8 cellular contexts compared by ENCODE assay signal in the genomic region with DNA sequence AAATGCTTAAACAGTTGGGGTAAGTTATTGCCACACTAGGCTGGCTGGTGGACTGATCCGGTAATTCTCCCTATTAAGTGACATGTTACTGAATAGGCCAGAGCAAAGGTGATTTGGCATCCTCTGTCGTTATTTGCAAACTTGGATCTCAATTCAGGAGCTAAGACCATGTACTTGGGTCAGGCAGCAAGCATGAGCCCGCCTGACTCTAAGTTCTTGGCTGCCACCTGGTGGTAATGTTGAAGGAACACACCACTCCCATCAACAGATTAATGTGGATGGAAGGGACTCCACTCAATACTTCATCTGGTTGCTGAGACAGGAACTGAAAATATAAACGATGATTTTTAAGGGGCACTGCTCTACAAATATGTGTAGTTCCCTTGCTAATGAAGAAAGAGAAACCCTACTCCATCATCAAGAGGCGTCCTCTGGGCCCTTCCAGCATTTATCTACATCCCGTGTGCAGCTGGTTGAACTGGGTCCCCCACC.
DNase-seq lines count a peak whose midpoint lies in the region; ATAC-seq, FAIRE-seq and TF ChIP-seq lines count a peak whose summit lies in the region.

No MANE protein-coding gene starts in this region.

- peak; percentile 99 for FAIRE-seq in HepG2 (lab: Jason Lieb, UNC)

- TF ChIP-seq POLR2A in HepG2 (IDR thresholded peaks at IDR 0.05; ENCODE audit: insufficient read depth in 1 of 2, low read depth in 2 of 2, low read length in 2 of 2), result no peak

- ATAC-seq in GM19035 (IDR thresholded peaks at IDR 0.05; ENCODE audit: unreplicated experiment), result peak; percentile 78
- ATAC-seq in HG03378 (IDR thresholded peaks at IDR 0.05; ENCODE audit: unreplicated experiment), result peak; percentile 80
- ATAC-seq in HepG2, result peak; percentile 97

- WGBS in HepG2 (ENCODE audit: low lambda C conversion rate), result 16% methylated on average over 6 of the region's 6 CpGs

- H3K79me2 ChIP-seq in HepG2 (ENCODE audit: insufficient read depth, low read length), result no peaks in the 10 kb centered on the region

- H3K36me3 ChIP-seq in colonic mucosa, result no peaks in the 10 kb centered on the region
- no peaks in the 10 kb centered on the region for H3K36me3 ChIP-seq in HepG2 (replicated peaks in 1 of 2; ENCODE audit: control insufficient read depth in 1 of 2, insufficient read depth in 2 of 2, low read length in 2 of 2)

- H3K4me1 ChIP-seq in colonic mucosa (no peaks in the 10 kb centered on the region), HepG2 (ENCODE audit: insufficient read depth, low read length) (peaks cover 24% of the 10 kb centered on the region)

- H3K4me3 ChIP-seq in colonic mucosa (no peak overlapping the region), HepG2 (replicated peaks in 1 of 3; ENCODE audit: insufficient read depth in 1 of 3, low read depth in 2 of 3, low read length in 3 of 3) (no peak overlapping the region)

- peak; percentile 98 for TF ChIP-seq RAD21 in HepG2 (CRISPR knock-in tag; IDR thresholded peaks at IDR 0.05)

- intact Hi-C loops in colonic mucosa (cut with DNase I) (loop anchor here (2.0 to 10.0 kb wide), 3 partner anchors 195 to 408 kb away; no protein-coding TSS in a partner anchor), HepG2 (cut with micrococcal nuclease; ENCODE audit: unreplicated experiment) (loop anchor here (1.0 to 5.0 kb wide), 4 partner anchors 57 to 252 kb away; no protein-coding TSS in a partner anchor)

- H3K9me3 ChIP-seq in colonic mucosa (no peaks in the 10 kb centered on the region), HepG2 (ENCODE audit: low read length) (no peaks in the 10 kb centered on the region)

- in situ Hi-C loops in HepG2 (cut with HindIII; ENCODE audit: extremely low pct_ligation_motif_present, low pct_unique_long_range_greater_than_20kb), result loop anchor here (5.0 kb wide), 2 partner anchors 192 to 252 kb away; no protein-coding TSS in a partner anchor

- H3K4me2 ChIP-seq in HepG2 (ENCODE audit: low read depth, low read length), result peak overlapping the region; percentile 19; the same call in 1 of the 2 replicates

- H3K27me3 ChIP-seq in colonic mucosa, result no peaks in the 10 kb centered on the region
- no peaks in the 10 kb centered on the region; a peak in 1 of 5 replicates for H3K27me3 ChIP-seq in HepG2 (ENCODE audit: control insufficient read depth in 1 of 2, insufficient read depth in 2 of 2, low read length in 2 of 2)

- peak; percentile 78 for TF ChIP-seq CTCF in colonic mucosa (IDR thresholded peaks at IDR 0.05)
- TF ChIP-seq CTCF in HepG2 (CRISPR knock-in tag; IDR thresholded peaks at IDR 0.05), result peak; percentile 100

- H4K20me1 ChIP-seq in HepG2 (ENCODE audit: insufficient read depth, low read length), result no peaks in the 10 kb centered on the region

- TF ChIP-seq EP300 in HepG2 (IDR thresholded peaks at IDR 0.05; ENCODE audit: low read depth in 2 of 2, low read length in 2 of 2) (no peak), HepG2 (CRISPR knock-in tag; IDR thresholded peaks at IDR 0.05; ENCODE audit: borderline replicate concordance) (0 out of 2 replicates have a peak, but pooled peaks have one; percentile 32)

- no TSS peak for BruUV-seq in HepG2 (replicated peaks; lab: Mats Ljungman, UMichigan)

- H2AFZ ChIP-seq in HepG2 (ENCODE audit: low read length), result no peak overlapping the region

- CTCF ChIA-PET in HepG2 (lab: Yijun Ruan, JAX; ENCODE audit: low intra/inter-chr PET ratio, low total read pairs), result interaction anchor here (0.6 to 4.1 kb wide), 8 partner anchors 141 to 1943 kb away, joined by 3 to 87 read pairs (median 3); no protein-coding TSS in a partner anchor

- peak; percentile 89 for DNase-seq in AG20443 (ENCODE audit: low spot score)
- peak; percentile 62 to 88 for DNase-seq in NCI-H524 (lab: John Stamatoyannopoulos, UW)
- DNase-seq in activated CD4-positive, alpha-beta T cell treated with anti-CD3 and anti-CD28 coated beads for 4 hours, result peak; percentile 66
- DNase-seq in colonic mucosa, result peak; percentile 69
- DNase-seq in HepG2 (ENCODE audit: low spot score), result peak; percentile 91
- DNase-seq in stimulated activated CD4-positive, alpha-beta T cell treated with anti-CD3 and anti-CD28 coated beads, TNF-alpha, amount 100 ng/mL, for 48 hours (ENCODE audit: low read depth in 3 of 3), result peak in 2 of 3 donors; percentile 54 to 57

- POLR2A ChIA-PET in HepG2 (lab: Yijun Ruan, JAX), result interaction anchor here (0.7 to 1.6 kb wide), 7 partner anchors 124 to 252 kb away, joined by 3 to 6 read pairs (median 4); a partner anchor contains a TSS

- H3K9ac ChIP-seq in colonic mucosa (ENCODE audit: low read depth in 2 of 2, low read length in 2 of 2) (no peak overlapping the region), HepG2 (ENCODE audit: insufficient read depth, low read depth, low read length) (no peak overlapping the region)

- no peak overlapping the region for H3K27ac ChIP-seq in colonic mucosa
- no peak overlapping the region for H3K27ac ChIP-seq in HepG2 (ENCODE audit: extremely low read length, insufficient read depth, low read length)

TF ChIP-seq in HepG2, 621 proteins besides CTCF, POLR2A, EP300 and RAD21 (continues in another document):
- TF ChIP-seq REXO4 (CRISPR knock-in tag; IDR thresholded peaks at IDR 0.05; ENCODE audit: borderline replicate concordance) (no peak), ZNF788 (CRISPR knock-in tag; IDR thresholded peaks at IDR 0.05; ENCODE audit: borderline replicate concordance) (peak; percentile 71; the same call in 1 of the 2 replicates), JUNB (CRISPR knock-in tag; IDR thresholded peaks at IDR 0.05; ENCODE audit: borderline replicate concordance) (no peak), YEATS2 (CRISPR knock-in tag; IDR thresholded peaks at IDR 0.05; ENCODE audit: borderline replicate concordance) (peak; percentile 42; the same call in 1 of the 2 replicates), MEIS1 (CRISPR knock-in tag; IDR thresholded peaks at IDR 0.05; ENCODE audit: borderline replicate concordance) (peak; percentile 71; the same call in 1 of the 2 replicates), ZNF207 (IDR thresholded peaks at IDR 0.05; ENCODE audit: borderline replicate concordance) (no peak), SSRP1 (CRISPR knock-in tag; IDR thresholded peaks at IDR 0.05) (peak; percentile 78; the same call in 1 of the 2 replicates), FOXA3 (CRISPR knock-in tag; IDR thresholded peaks at IDR 0.05) (peak; percentile 71), ZNF607 (CRISPR knock-in tag; IDR thresholded peaks at IDR 0.05; ENCODE audit: borderline replicate concordance) (peak; percentile 22; the same call in 1 of the 2 replicates), ELF3 (CRISPR knock-in tag; IDR thresholded peaks at IDR 0.05) (peak; percentile 63; the same call in 1 of the 2 replicates), NCOA1 (CRISPR knock-in tag; IDR thresholded peaks at IDR 0.05) (no peak), ATF1 (CRISPR knock-in tag; IDR thresholded peaks at IDR 0.05) (no peak), SAFB2 (CRISPR knock-in tag; IDR thresholded peaks at IDR 0.05; ENCODE audit: borderline replicate concordance, low read depth) (no peak), PHB2 (IDR thresholded peaks at IDR 0.05; ENCODE audit: partially characterized antibody) (no peak), GABPA (IDR thresholded peaks at IDR 0.05; ENCODE audit: low read depth, low read length) (no peak), GABPA (CRISPR knock-in tag; IDR thresholded peaks at IDR 0.05; ENCODE audit: low read depth) (no peak)
- TF ChIP-seq, protein P1, sequence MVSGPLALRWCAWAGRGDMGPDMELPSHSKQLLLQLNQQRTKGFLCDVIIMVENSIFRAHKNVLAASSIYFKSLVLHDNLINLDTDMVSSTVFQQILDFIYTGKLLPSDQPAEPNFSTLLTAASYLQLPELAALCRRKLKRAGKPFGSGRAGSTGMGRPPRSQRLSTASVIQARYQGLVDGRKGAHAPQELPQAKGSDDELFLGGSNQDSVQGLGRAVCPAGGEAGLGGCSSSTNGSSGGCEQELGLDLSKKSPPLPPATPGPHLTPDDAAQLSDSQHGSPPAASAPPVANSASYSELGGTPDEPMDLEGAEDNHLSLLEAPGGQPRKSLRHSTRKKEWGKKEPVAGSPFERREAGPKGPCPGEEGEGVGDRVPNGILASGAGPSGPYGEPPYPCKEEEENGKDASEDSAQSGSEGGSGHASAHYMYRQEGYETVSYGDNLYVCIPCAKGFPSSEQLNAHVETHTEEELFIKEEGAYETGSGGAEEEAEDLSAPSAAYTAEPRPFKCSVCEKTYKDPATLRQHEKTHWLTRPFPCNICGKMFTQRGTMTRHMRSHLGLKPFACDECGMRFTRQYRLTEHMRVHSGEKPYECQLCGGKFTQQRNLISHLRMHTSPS (CRISPR knock-in tag; IDR thresholded peaks at IDR 0.05; ENCODE audit: low read depth), result no peak
- TF ChIP-seq, protein P2, sequence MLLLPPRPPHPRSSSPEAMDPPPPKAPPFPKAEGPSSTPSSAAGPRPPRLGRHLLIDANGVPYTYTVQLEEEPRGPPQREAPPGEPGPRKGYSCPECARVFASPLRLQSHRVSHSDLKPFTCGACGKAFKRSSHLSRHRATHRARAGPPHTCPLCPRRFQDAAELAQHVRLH (CRISPR knock-in tag; IDR thresholded peaks at IDR 0.05; ENCODE audit: borderline replicate concordance, low read depth), result peak; percentile 80; the same call in 1 of the 2 replicates
- TF ChIP-seq, protein P3, sequence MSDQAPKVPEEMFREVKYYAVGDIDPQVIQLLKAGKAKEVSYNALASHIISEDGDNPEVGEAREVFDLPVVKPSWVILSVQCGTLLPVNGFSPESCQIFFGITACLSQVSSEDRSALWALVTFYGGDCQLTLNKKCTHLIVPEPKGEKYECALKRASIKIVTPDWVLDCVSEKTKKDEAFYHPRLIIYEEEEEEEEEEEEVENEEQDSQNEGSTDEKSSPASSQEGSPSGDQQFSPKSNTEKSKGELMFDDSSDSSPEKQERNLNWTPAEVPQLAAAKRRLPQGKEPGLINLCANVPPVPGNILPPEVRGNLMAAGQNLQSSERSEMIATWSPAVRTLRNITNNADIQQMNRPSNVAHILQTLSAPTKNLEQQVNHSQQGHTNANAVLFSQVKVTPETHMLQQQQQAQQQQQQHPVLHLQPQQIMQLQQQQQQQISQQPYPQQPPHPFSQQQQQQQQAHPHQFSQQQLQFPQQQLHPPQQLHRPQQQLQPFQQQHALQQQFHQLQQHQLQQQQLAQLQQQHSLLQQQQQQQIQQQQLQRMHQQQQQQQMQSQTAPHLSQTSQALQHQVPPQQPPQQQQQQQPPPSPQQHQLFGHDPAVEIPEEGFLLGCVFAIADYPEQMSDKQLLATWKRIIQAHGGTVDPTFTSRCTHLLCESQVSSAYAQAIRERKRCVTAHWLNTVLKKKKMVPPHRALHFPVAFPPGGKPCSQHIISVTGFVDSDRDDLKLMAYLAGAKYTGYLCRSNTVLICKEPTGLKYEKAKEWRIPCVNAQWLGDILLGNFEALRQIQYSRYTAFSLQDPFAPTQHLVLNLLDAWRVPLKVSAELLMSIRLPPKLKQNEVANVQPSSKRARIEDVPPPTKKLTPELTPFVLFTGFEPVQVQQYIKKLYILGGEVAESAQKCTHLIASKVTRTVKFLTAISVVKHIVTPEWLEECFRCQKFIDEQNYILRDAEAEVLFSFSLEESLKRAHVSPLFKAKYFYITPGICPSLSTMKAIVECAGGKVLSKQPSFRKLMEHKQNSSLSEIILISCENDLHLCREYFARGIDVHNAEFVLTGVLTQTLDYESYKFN (CRISPR knock-in tag; conservative IDR thresholded peaks at IDR 0.05), result 0 out of 2 replicates have a peak, but pooled peaks have one; percentile 46
